3 cellular contexts compared by ENCODE assay signal in the genomic region with DNA sequence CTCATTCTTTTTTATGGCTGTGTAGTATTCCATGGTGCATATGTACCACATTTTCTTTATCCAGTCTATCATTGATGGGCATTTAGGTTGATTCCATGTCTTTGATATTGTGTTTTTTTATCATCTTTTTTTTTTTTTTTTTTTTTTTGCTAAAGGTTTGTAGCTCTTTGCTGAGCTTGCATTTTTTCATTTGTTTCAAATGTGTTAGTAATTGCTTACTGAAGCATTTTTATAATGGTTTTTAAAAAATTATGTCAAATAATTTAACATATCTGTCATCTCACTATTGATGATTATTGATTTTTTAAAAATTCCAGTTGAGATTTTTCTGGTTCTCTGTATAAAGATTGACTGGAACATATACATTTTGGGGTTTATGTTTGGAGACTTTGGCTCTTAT.
TF ChIP-seq lines count a peak whose summit lies in the region.

No MANE protein-coding gene starts in this region.

TF ChIP-seq in A549, 52 proteins besides CTCF, POLR2A, EP300 and RAD21:
- TF ChIP-seq HOXB5 (CRISPR knock-in tag; IDR thresholded peaks at IDR 0.05) (no peak), MAFK (IDR thresholded peaks at IDR 0.05; ENCODE audit: partially characterized antibody) (peak; percentile 94)
- TF ChIP-seq, protein P1, sequence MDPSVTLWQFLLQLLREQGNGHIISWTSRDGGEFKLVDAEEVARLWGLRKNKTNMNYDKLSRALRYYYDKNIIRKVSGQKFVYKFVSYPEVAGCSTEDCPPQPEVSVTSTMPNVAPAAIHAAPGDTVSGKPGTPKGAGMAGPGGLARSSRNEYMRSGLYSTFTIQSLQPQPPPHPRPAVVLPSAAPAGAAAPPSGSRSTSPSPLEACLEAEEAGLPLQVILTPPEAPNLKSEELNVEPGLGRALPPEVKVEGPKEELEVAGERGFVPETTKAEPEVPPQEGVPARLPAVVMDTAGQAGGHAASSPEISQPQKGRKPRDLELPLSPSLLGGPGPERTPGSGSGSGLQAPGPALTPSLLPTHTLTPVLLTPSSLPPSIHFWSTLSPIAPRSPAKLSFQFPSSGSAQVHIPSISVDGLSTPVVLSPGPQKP (IDR thresholded peaks at IDR 0.05; ENCODE audit: low read depth, low read length), result no peak
TF ChIP-seq in A549: peak in this region for 1.

TF ChIP-seq in IMR-90, 13 proteins besides CTCF, POLR2A, EP300 and RAD21:
- TF ChIP-seq RCOR1 (IDR thresholded peaks at IDR 0.05; ENCODE audit: insufficient replicate concordance, low read length), result no peak
- peak; percentile 97 for TF ChIP-seq MAFK (IDR thresholded peaks at IDR 0.05; ENCODE audit: low read depth, low read length)

TF ChIP-seq in H1, 55 proteins besides CTCF, POLR2A, EP300 and RAD21:
- TF ChIP-seq MAFK (IDR thresholded peaks at IDR 0.05; ENCODE audit: low read depth, low read length) (peak; percentile 71), RXRA (IDR thresholded peaks at IDR 0.05; ENCODE audit: insufficient read depth, low read depth, low read length) (no peak), TAF1 (IDR thresholded peaks at IDR 0.05; ENCODE audit: low read depth, low read length) (no peak), SIX5 (IDR thresholded peaks at IDR 0.05; ENCODE audit: low read depth, low read length) (no peak), TAF7 (optimal IDR thresholded peaks at IDR 0.05; ENCODE audit: borderline replicate concordance, low read depth, low read length) (no peak), TBP (IDR thresholded peaks at IDR 0.05; ENCODE audit: low read depth, low read length) (no peak), SP4 (IDR thresholded peaks at IDR 0.05; ENCODE audit: low read length) (no peak)
TF ChIP-seq in H1: peak in this region for 1.
